Comparison of ENCODE assay signal across 14 cellular contexts in genomic region chr2:205931388-205931787, GRCh38.
"Had no signal": no experiment of that assay in that cellular context is flagged by ENCODE, and none has a peak within 500 bp of the region (broad histone marks: within the 10 kb centered on the region; RNA-seq: fewer than 3 reads in every experiment).

No MANE protein-coding gene starts in this region.

- ATAC-seq: activated naive CD8-positive, alpha-beta T cell treated with anti-CD3 and anti-CD28 coated beads, Interleukin-2, amount 50 U/mL, for 24 hours; right cardiac atrium; upper lobe of right lung had no signal

- H3K4me3 ChIP-seq: thoracic aorta, upper lobe of right lung had no signal

- H3K9me3 Mint-ChIP-seq: activated naive CD4-positive, alpha-beta T cell treated with anti-CD3 and anti-CD28 coated beads for 36 hours; activated naive CD8-positive, alpha-beta T cell treated with anti-CD3 and anti-CD28 coated beads, Interleukin-2, amount 50 U/mL, for 24 hours; activated T-helper 2 cell treated with anti-CD3 and anti-CD28 coated beads, Interferon-gamma antibody, Interleukin-2, Interleukin-4, amounts not matched to agents 10 μg/mL and 5 μg/mL and 100 μg/mL, durations not matched to agents 14 hours and 24 hours and 36 hours; nephron progenitor cell had no signal

- H3K9me3 ChIP-seq: thoracic aorta, upper lobe of right lung had no signal

- H3K36me3 ChIP-seq: thoracic aorta, upper lobe of right lung had no signal

- H3K4me3 Mint-ChIP-seq: activated naive CD4-positive, alpha-beta T cell treated with anti-CD3 and anti-CD28 coated beads for 36 hours; activated naive CD8-positive, alpha-beta T cell treated with anti-CD3 and anti-CD28 coated beads, Interleukin-2, amount 50 U/mL, for 24 hours; nephron progenitor cell had no signal

- DNase-seq: activated CD4-positive, alpha-beta T cell treated with anti-CD3 and anti-CD28 coated beads for 1 hour; activated CD4-positive, alpha-beta T cell treated with anti-CD3 and anti-CD28 coated beads, Interleukin-2, amount 50 U/mL, for 4 hours; activated naive CD4-positive, alpha-beta T cell treated with anti-CD3 and anti-CD28 coated beads for 36 hours; activated naive CD8-positive, alpha-beta T cell treated with anti-CD3 and anti-CD28 coated beads, Interleukin-2, amount 50 U/mL, for 24 hours; erythroblast; foreskin melanocyte; nephron progenitor cell; right cardiac atrium; stimulated activated CD4-positive, alpha-beta T cell treated with anti-CD3 and anti-CD28 coated beads, Interleukin-1b, Interleukin-23, amount 100 ng/mL, for 48 hours; T-helper 9 cell; upper lobe of right lung had no signal

- H3K27ac ChIP-seq: thoracic aorta, upper lobe of right lung had no signal

- H3K27ac Mint-ChIP-seq: activated naive CD4-positive, alpha-beta T cell treated with anti-CD3 and anti-CD28 coated beads for 36 hours; activated naive CD8-positive, alpha-beta T cell treated with anti-CD3 and anti-CD28 coated beads, Interleukin-2, amount 50 U/mL, for 24 hours; activated T-helper 2 cell treated with anti-CD3 and anti-CD28 coated beads, Interferon-gamma antibody, Interleukin-2, Interleukin-4, amounts not matched to agents 10 μg/mL and 5 μg/mL and 100 μg/mL, durations not matched to agents 14 hours and 24 hours and 36 hours; nephron progenitor cell; progenitor cell of endocrine pancreas had no signal

- H3K27me3 ChIP-seq: upper lobe of right lung had no signal
